8 cellular contexts compared by ENCODE assay signal in the genomic region with DNA sequence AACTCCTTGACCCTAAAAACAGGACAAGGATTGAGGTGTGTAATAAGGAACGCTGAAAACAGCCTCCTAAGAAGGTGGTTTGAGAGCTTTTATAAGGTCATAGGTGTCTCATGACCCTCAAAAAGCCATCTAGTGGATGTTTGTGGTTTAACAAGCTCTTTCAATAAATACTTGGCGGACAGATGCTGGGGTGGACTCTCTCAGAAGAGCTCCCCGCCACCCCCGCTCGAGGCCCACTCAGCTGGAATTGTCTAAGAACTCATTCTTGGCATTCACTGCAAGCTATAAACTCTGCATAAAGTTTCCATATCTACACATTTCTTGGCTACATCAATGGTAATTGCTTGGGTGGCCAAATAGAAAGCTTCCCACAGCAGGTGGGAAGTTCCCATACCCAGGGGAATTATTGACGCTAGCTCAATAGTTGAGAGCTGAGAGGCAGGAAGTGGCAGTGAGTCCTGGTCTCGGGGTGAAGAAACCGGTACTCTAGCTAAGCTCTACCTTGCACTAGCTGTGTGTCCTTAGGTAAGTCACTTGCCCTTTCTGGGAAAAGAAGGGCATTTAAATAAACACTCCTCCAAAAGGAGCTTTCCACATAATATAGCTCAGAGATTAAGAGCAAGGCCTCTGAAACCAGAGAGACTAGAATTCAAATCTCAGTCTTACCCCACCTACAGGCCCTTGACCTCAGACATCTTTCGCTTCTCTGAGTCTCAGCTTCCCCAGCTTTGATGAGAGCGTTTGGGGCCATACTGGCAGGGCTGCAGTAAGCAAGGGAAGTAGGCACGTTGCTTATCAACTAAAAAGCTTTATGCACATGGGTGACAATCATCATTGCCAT. TPM values are rescaled to one million over a fixed set of nuclear protein-coding genes. Genes with fewer than 3 reads are reported as not detected.
DNase-seq lines count a peak whose midpoint lies in the region; ATAC-seq, FAIRE-seq and TF ChIP-seq lines count a peak whose summit lies in the region.

No MANE protein-coding gene starts in this region.

- no peaks in the 10 kb centered on the region for H3K9me2 ChIP-seq in hepatocyte (replicated peaks; ENCODE audit: insufficient read depth)

- H3K27ac ChIP-seq in hepatocyte (no peak overlapping the region), kidney (ENCODE audit: low read depth in 2 of 2, low read length in 2 of 2) (no peak overlapping the region)
- no peak overlapping the region for H3K27ac ChIP-seq in CD4-positive, alpha-beta memory T cell (ENCODE audit: low read depth, low read length)

- intact Hi-C loops in kidney (cut with DNase I), result no loop called here
- intact Hi-C loops in CD4-positive, alpha-beta memory T cell (cut with micrococcal nuclease), result no loop called here

- H3K27me3 Mint-ChIP-seq in stimulated activated naive CD8-positive, alpha-beta T cell treated with anti-CD3 and anti-CD28 coated beads, Interleukin-15, amount 100 ng/mL, for 72 hours, result peaks cover 51% of the 10 kb centered on the region
- peaks cover 38 to 60% of the 10 kb centered on the region in 2 donors for H3K27me3 Mint-ChIP-seq in CD4-positive, alpha-beta memory T cell

- H3K4me1 ChIP-seq in hepatocyte (ENCODE audit: insufficient read depth) (peaks cover 8% of the 10 kb centered on the region), kidney (ENCODE audit: control insufficient read depth in 1 of 2, insufficient read depth in 1 of 2, low read depth in 1 of 2, low read length in 2 of 2) (no peaks in the 10 kb centered on the region)
- H3K4me1 ChIP-seq in CD4-positive, alpha-beta memory T cell (ENCODE audit: insufficient read depth, low read length), result no peaks in the 10 kb centered on the region

- DNase-seq in stimulated activated naive CD8-positive, alpha-beta T cell treated with anti-CD3 and anti-CD28 coated beads, Interleukin-15, Interleukin-2, amounts not matched to agents 100 U/mL and 50 U/mL, for 24 hours, result no peak
- DNase-seq in stimulated activated naive CD8-positive, alpha-beta T cell treated with anti-CD3 and anti-CD28 coated beads, Interleukin-15, amount 100 ng/mL, for 72 hours, result no peak
- DNase-seq in NCI-H146 treated with DMSO at 0.1 percent for 48 hours (lab: John Stamatoyannopoulos, UW; ENCODE audit: unreplicated experiment) (peak; percentile 88), hepatocyte (ENCODE audit: low spot score) (peak; percentile 48), kidney (no peak), AG20443 (ENCODE audit: low spot score) (no peak)
- DNase-seq in CD4-positive, alpha-beta memory T cell, result no peak

- H3K4me1 Mint-ChIP-seq in stimulated activated naive CD8-positive, alpha-beta T cell treated with anti-CD3 and anti-CD28 coated beads, Interleukin-15, amount 100 ng/mL, for 72 hours, result no peaks in the 10 kb centered on the region
- H3K4me1 Mint-ChIP-seq in CD4-positive, alpha-beta memory T cell, result peaks cover 0 to 2% (median 0%) of the 10 kb centered on the region in 4 donors

- peak; percentile 17 for TF ChIP-seq CTCF in hepatocyte (IDR thresholded peaks at IDR 0.05; ENCODE audit: poor library complexity)
- no peak for TF ChIP-seq CTCF in kidney (IDR thresholded peaks at IDR 0.05; ENCODE audit: borderline replicate concordance, extremely low read depth, insufficient read depth)

- H3K4me3 ChIP-seq in hepatocyte, result no peak overlapping the region
- H3K4me3 ChIP-seq in kidney (ENCODE audit: low read length in 2 of 2), result no peak overlapping the region
- no peak overlapping the region for H3K4me3 ChIP-seq in CD4-positive, alpha-beta memory T cell (ENCODE audit: low read length in 2 of 2)

- no peak overlapping the region for H3K4me3 Mint-ChIP-seq in stimulated activated naive CD8-positive, alpha-beta T cell treated with anti-CD3 and anti-CD28 coated beads, Interleukin-15, amount 100 ng/mL, for 72 hours
- no peak overlapping the region for H3K4me3 Mint-ChIP-seq in CD4-positive, alpha-beta memory T cell

- no peak overlapping the region for H2AFZ ChIP-seq in hepatocyte

- H3K36me3 ChIP-seq in hepatocyte (replicated peaks; ENCODE audit: insufficient read depth, low read depth), result no peaks in the 10 kb centered on the region
- no peaks in the 10 kb centered on the region for H3K36me3 ChIP-seq in kidney (ENCODE audit: control insufficient read depth in 1 of 2, insufficient read depth in 2 of 2, low read length in 2 of 2)
- no peaks in the 10 kb centered on the region for H3K36me3 ChIP-seq in CD4-positive, alpha-beta memory T cell (ENCODE audit: insufficient read depth, low read length)

- whole genome bisulfite sequencing in hepatocyte (ENCODE audit: low lambda C conversion rate, missing lambda C conversion rate), result 61% methylated on average over 11 of the region's 11 CpGs

- CTCF ChIA-PET in CD4-positive, alpha-beta memory T cell (lab: Charles Lee; ENCODE audit: partially characterized antibody), result interaction anchor here (2.4 kb wide), 1 partner anchor 13 kb away, joined by 24 read pairs; no protein-coding TSS in a partner anchor

- no peaks in the 10 kb centered on the region for H3K9me3 Mint-ChIP-seq in stimulated activated naive CD8-positive, alpha-beta T cell treated with anti-CD3 and anti-CD28 coated beads, Interleukin-15, amount 100 ng/mL, for 72 hours
- H3K9me3 Mint-ChIP-seq in CD4-positive, alpha-beta memory T cell, result no peaks in the 10 kb centered on the region

- no peaks in the 10 kb centered on the region for H4K20me1 ChIP-seq in hepatocyte (ENCODE audit: insufficient read depth, poor library complexity, severe bottlenecking)

- no peak for FAIRE-seq in kidney (lab: Jason Lieb, UNC)

- no peak overlapping the region for H3K27ac Mint-ChIP-seq in stimulated activated naive CD8-positive, alpha-beta T cell treated with anti-CD3 and anti-CD28 coated beads, Interleukin-15, amount 100 ng/mL, for 72 hours
- no peak overlapping the region for H3K27ac Mint-ChIP-seq in CD4-positive, alpha-beta memory T cell

- POLR2A ChIA-PET in CD4-positive, alpha-beta memory T cell (lab: Charles Lee; ENCODE audit: partially characterized antibody), result no interaction called here

- H3K79me2 ChIP-seq in hepatocyte, result no peaks in the 10 kb centered on the region

- no peaks in the 10 kb centered on the region for H3K36me3 Mint-ChIP-seq in CD4-positive, alpha-beta memory T cell

- no peak overlapping the region for H3K9ac ChIP-seq in kidney (ENCODE audit: low read length in 2 of 2)

- peak; percentile 39 for ATAC-seq in stimulated activated naive CD8-positive, alpha-beta T cell treated with anti-CD3 and anti-CD28 coated beads, Interleukin-15, Interleukin-2, amounts not matched to agents 100 U/mL and 50 U/mL, for 24 hours
- ATAC-seq in stimulated activated naive CD8-positive, alpha-beta T cell treated with anti-CD3 and anti-CD28 coated beads, Interleukin-15, amount 100 ng/mL, for 72 hours, result no peak
- peak; percentile 78 for ATAC-seq in HG02642 (IDR thresholded peaks at IDR 0.05; ENCODE audit: poor library complexity, unreplicated experiment)

- H3K27me3 ChIP-seq in hepatocyte, result no peaks in the 10 kb centered on the region
- H3K27me3 ChIP-seq in CD4-positive, alpha-beta memory T cell (ENCODE audit: insufficient read depth, low read length), result no peaks in the 10 kb centered on the region

- no peak overlapping the region for H3K4me2 ChIP-seq in hepatocyte

- H3K9me3 ChIP-seq in hepatocyte (ENCODE audit: low read depth), result no peaks in the 10 kb centered on the region
- H3K9me3 ChIP-seq in kidney (ENCODE audit: control insufficient read depth in 1 of 2, low read length in 2 of 2), result no peaks in the 10 kb centered on the region
- H3K9me3 ChIP-seq in CD4-positive, alpha-beta memory T cell (ENCODE audit: control insufficient read depth in 1 of 2, low read length in 2 of 2), result no peaks in the 10 kb centered on the region

RNA-seq across cellular contexts. Expression of a gene that starts 6.4 kb away (rescaled TPM):
- 0.88 and 1.1 TPM in 2 replicates for total RNA-seq in hepatocyte
- polyA plus RNA-seq in hepatocyte, result 4.3 and 8.0 TPM in 2 replicates
- not detected for total RNA-seq in kidney
- not detected for polyA plus RNA-seq in kidney (ENCODE audit: insufficient read depth, low read depth, low replicate concordance)
- not detected for total RNA-seq in CD4-positive, alpha-beta memory T cell
- not detected for polyA plus RNA-seq in CD4-positive, alpha-beta memory T cell

RNA-seq across cellular contexts. Expression of a gene that starts 22.1 kb away (rescaled TPM):
- 0.47 and 1.2 TPM in 2 replicates for total RNA-seq in hepatocyte
- polyA plus RNA-seq in hepatocyte, result 0.21 and 1.8 TPM in 2 replicates
- not detected for total RNA-seq in kidney
- 1.1 TPM for polyA plus RNA-seq in kidney (ENCODE audit: insufficient read depth, low read depth, low replicate concordance)
- total RNA-seq in CD4-positive, alpha-beta memory T cell, result not detected
- not detected for polyA plus RNA-seq in CD4-positive, alpha-beta memory T cell

RNA-seq across cellular contexts. Expression of a gene that starts 38.6 kb away (rescaled TPM):
- total RNA-seq in hepatocyte (not detected in 2 replicates), kidney (not detected)
- polyA plus RNA-seq in hepatocyte (not detected in 2 replicates), kidney (ENCODE audit: insufficient read depth, low read depth, low replicate concordance) (not detected)
- not detected for total RNA-seq in CD4-positive, alpha-beta memory T cell
- not detected for polyA plus RNA-seq in CD4-positive, alpha-beta memory T cell

Comparison
In these comparisons a context has a peak if more than half of its experiments do, and no peak if none do; other contexts are left out.
1. DNase-seq: peak in NCI-H146 treated with DMSO at 0.1 percent for 48 hours (single experiment) and hepatocyte (single experiment); none in stimulated activated naive CD8-positive, alpha-beta T cell treated with anti-CD3 and anti-CD28 coated beads, Interleukin-15, Interleukin-2, amounts not matched to agents 100 U/mL and 50 U/mL, for 24 hours (single experiment), stimulated activated naive CD8-positive, alpha-beta T cell treated with anti-CD3 and anti-CD28 coated beads, Interleukin-15, amount 100 ng/mL, for 72 hours (0 of 2), kidney (single experiment), CD4-positive, alpha-beta memory T cell (0 of 5) and AG20443 (single experiment).